9 cellular contexts compared by ENCODE assay signal in the genomic region with DNA sequence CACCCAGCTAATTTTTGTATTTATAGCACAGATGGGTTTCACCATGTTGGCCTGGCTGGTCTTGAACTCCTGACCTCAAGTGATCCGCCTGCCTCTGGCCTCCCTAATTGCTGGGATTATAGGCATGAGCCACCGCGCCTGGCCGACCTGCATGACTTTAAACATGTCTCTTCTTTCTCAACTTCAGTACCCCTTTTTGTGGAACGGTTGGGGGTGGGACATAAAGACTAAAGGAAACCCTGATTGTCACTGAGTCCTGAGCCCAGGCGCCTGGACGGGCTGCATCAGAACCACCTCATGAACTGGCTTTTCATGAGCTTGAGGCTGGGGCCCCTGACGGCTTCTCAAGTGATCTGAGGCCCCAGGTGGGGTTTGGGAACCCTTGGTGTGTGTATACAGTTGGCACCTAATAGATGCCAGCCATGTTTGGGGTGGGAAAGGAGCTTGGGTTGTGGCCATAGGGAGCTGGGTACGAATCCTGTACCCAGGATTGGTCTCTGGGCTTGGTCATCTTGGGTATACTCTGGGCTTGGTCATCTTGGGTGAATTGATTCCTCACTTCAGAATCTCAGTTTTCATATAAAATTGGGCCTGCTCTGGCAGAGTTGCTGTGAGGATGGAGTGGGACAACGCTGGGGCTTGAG. TPM values are rescaled to one million over a fixed set of nuclear protein-coding genes. Genes with fewer than 3 reads are reported as not detected.
DNase-seq lines count a peak whose midpoint lies in the region; ATAC-seq and TF ChIP-seq lines count a peak whose summit lies in the region.
"Had no signal": no experiment of that assay in that cellular context is flagged by ENCODE, and none has a peak within 500 bp of the region (broad histone marks: within the 10 kb centered on the region; RNA-seq: fewer than 3 reads in every experiment).

No MANE protein-coding gene starts in this region.

- no peak for ATAC-seq in CD4-positive, alpha-beta T cell (ENCODE audit: poor library complexity)
- ATAC-seq in activated naive CD8-positive, alpha-beta T cell treated with anti-CD3 and anti-CD28 coated beads, Interleukin-2, amount 10 ng/mL, durations not matched to agents 7 days and 5 days (ENCODE audit: low read depth), result no peak
- ATAC-seq in natural killer cell (no peak), left colon (no peak)

- H3K27me3 ChIP-seq in CD4-positive, alpha-beta T cell (ENCODE audit: control insufficient read depth, insufficient read depth, low read length), result no peaks in the 10 kb centered on the region

- TF ChIP-seq CTCF in CD4-positive, alpha-beta T cell (IDR thresholded peaks at IDR 0.05), result no peak
- TF ChIP-seq CTCF in HFFc6 (IDR thresholded peaks at IDR 0.05) (no peak), natural killer cell (IDR thresholded peaks at IDR 0.05) (no peak)

- H3K9me3 Mint-ChIP-seq in CD4-positive, alpha-beta T cell, result no peaks in the 10 kb centered on the region
- H3K9me3 Mint-ChIP-seq in HFFc6, result no peaks in the 10 kb centered on the region
- no peaks in the 10 kb centered on the region for H3K9me3 Mint-ChIP-seq in activated naive CD8-positive, alpha-beta T cell treated with anti-CD3 and anti-CD28 coated beads, Interleukin-2, amount 10 ng/mL, durations not matched to agents 7 days and 5 days
- no peaks in the 10 kb centered on the region for H3K9me3 Mint-ChIP-seq in natural killer cell

- peak overlapping the region; percentile 95 for H3K4me3 Mint-ChIP-seq in CD4-positive, alpha-beta T cell
- H3K4me3 Mint-ChIP-seq in HFFc6 (no peak overlapping the region), natural killer cell (peak overlapping the region; percentile 90)
- peak overlapping the region; percentile 94 for H3K4me3 Mint-ChIP-seq in activated naive CD8-positive, alpha-beta T cell treated with anti-CD3 and anti-CD28 coated beads, Interleukin-2, amount 10 ng/mL, durations not matched to agents 7 days and 5 days

- H3K9me3 ChIP-seq in CD4-positive, alpha-beta T cell (ENCODE audit: control insufficient read depth, low read length), result no peaks in the 10 kb centered on the region

- H3K27ac Mint-ChIP-seq in CD4-positive, alpha-beta T cell, result peak overlapping the region; percentile 96
- H3K27ac Mint-ChIP-seq in HFFc6 (0 out of 2 replicates have a peak overlapping the region, but pooled peaks have one; percentile 29), natural killer cell (peak overlapping the region; percentile 94 to 99)
- H3K27ac Mint-ChIP-seq in activated naive CD8-positive, alpha-beta T cell treated with anti-CD3 and anti-CD28 coated beads, Interleukin-2, amount 10 ng/mL, durations not matched to agents 7 days and 5 days, result peak overlapping the region; percentile 83

- H3K4me1 Mint-ChIP-seq in CD4-positive, alpha-beta T cell (ENCODE audit: low read depth), result peaks cover 63% of the 10 kb centered on the region
- peaks cover 27% of the 10 kb centered on the region for H3K4me1 Mint-ChIP-seq in HFFc6 (ENCODE audit: low read depth)
- H3K4me1 Mint-ChIP-seq in activated naive CD8-positive, alpha-beta T cell treated with anti-CD3 and anti-CD28 coated beads, Interleukin-2, amount 10 ng/mL, durations not matched to agents 7 days and 5 days, result peaks cover 54% of the 10 kb centered on the region
- peaks cover 71 to 85% of the 10 kb centered on the region in 2 donors for H3K4me1 Mint-ChIP-seq in natural killer cell

- in situ Hi-C loops in ACHN (cut with HindIII; ENCODE audit: low pct_ligation_motif_present, low pct_unique_long_range_greater_than_20kb, low sequenced_read_pairs), result no loop called here

- H3K27me3 Mint-ChIP-seq in CD4-positive, alpha-beta T cell, result no peaks in the 10 kb centered on the region
- H3K27me3 Mint-ChIP-seq in HFFc6 (ENCODE audit: insufficient read depth) (peaks cover 2% of the 10 kb centered on the region), natural killer cell (ENCODE audit: low read depth in 2 of 2) (no peaks in the 10 kb centered on the region)
- H3K27me3 Mint-ChIP-seq in activated naive CD8-positive, alpha-beta T cell treated with anti-CD3 and anti-CD28 coated beads, Interleukin-2, amount 10 ng/mL, durations not matched to agents 7 days and 5 days, result no peaks in the 10 kb centered on the region

- H3K36me3 Mint-ChIP-seq in CD4-positive, alpha-beta T cell (ENCODE audit: low read depth), result peaks cover 62% of the 10 kb centered on the region
- no peaks in the 10 kb centered on the region; the same call in 1 of the 2 replicates for H3K36me3 Mint-ChIP-seq in HFFc6 (ENCODE audit: low read depth)
- H3K36me3 Mint-ChIP-seq in activated naive CD8-positive, alpha-beta T cell treated with anti-CD3 and anti-CD28 coated beads, Interleukin-2, amount 10 ng/mL, durations not matched to agents 7 days and 5 days, result peaks cover 25% of the 10 kb centered on the region
- H3K36me3 Mint-ChIP-seq in natural killer cell, result no peaks in the 10 kb centered on the region

- peak overlapping the region; percentile 92 for H3K27ac ChIP-seq in CD4-positive, alpha-beta T cell (ENCODE audit: low read depth, low read length)

- no peak for DNase-seq in CD4-positive, alpha-beta T cell
- DNase-seq in HFFc6, result no peak
- DNase-seq in activated naive CD8-positive, alpha-beta T cell treated with anti-CD3 and anti-CD28 coated beads, Interleukin-2, amount 10 ng/mL, durations not matched to agents 7 days and 5 days, result no peak
- no peak for DNase-seq in natural killer cell
- DNase-seq in ACHN, result no peak
- DNase-seq in NCI-H345 treated with DMSO at 0.1 percent for 48 hours (lab: John Stamatoyannopoulos, UW; ENCODE audit: unreplicated experiment), result no peak
- DNase-seq in left colon, result no peak
- DNase-seq in NCI-H128 (lab: John Stamatoyannopoulos, UW; ENCODE audit: unreplicated experiment), result no peak

- POLR2A ChIA-PET in CD4-positive, alpha-beta T cell (lab: Charles Lee), result interaction anchor here (0.8 to 12.6 kb wide), 6 partner anchors 14 to 77 kb away, joined by 4 to 661 read pairs (median 107); partner anchors contain the start of genes F12, LMAN2, PDLIM7 and PRR7
- POLR2A ChIA-PET in activated naive CD8-positive, alpha-beta T cell treated with anti-CD3 and anti-CD28 coated beads, Interleukin-2, amount 10 ng/mL, durations not matched to agents 7 days and 5 days (lab: Charles Lee), result interaction anchor here (0.6 to 10.7 kb wide), 13 partner anchors 9 to 1942 kb away, joined by 3 to 312 read pairs (median 5); partner anchors contain the start of genes F12, LMAN2, PRR7 and RNF44

- CTCF ChIA-PET in CD4-positive, alpha-beta T cell (lab: Charles Lee), result interaction anchor here (1.6 to 9.3 kb wide), 5 partner anchors 17 to 39 kb away, joined by 3 to 82 read pairs (median 11); no protein-coding TSS in a partner anchor

- intact Hi-C loops in CD4-positive, alpha-beta T cell (cut with DNase I, micrococcal nuclease), result loop anchor here in 1 of 2 experiments (1.0 kb wide), 1 partner anchor 38 kb away; no protein-coding TSS in a partner anchor
- intact Hi-C loops in natural killer cell (cut with micrococcal nuclease), result loop anchor here (1.0 kb wide), 1 partner anchor 18 kb away; the partner anchor contains the start of gene PRR7
- intact Hi-C loops in left colon (cut with DNase I, micrococcal nuclease), result no loop called here

RNA-seq across cellular contexts. Expression of gene GRK6, which starts 2.2 kb away (rescaled TPM):
- total RNA-seq in CD4-positive, alpha-beta T cell, result 100 to 1,000 TPM; 186 to 192 TPM
- total RNA-seq in HFFc6 (2021; fragmentation: NEBNext Ultra II Directional; extraction: Animal tissue kit (Norgen Biotek cat#: 25700)), result 10 to 100 TPM; 25.8 to 30.7 (median 28.0) TPM
- total RNA-seq in activated naive CD8-positive, alpha-beta T cell treated with anti-CD3 and anti-CD28 coated beads, Interleukin-2, amount 10 ng/mL, durations not matched to agents 7 days and 5 days, result 100 to 1,000 TPM; 181 to 186 TPM
- total RNA-seq in natural killer cell, result 100 to 1,000 TPM; 173 to 221 (median 190) TPM
- total RNA-seq in left colon, result 10 to 100 TPM; 34.6 to 43.5 TPM

RNA-seq across cellular contexts. Expression of gene PRR7, which starts 17.9 kb away (rescaled TPM):
- total RNA-seq in CD4-positive, alpha-beta T cell, result 10 to 100 TPM; 23.3 to 23.5 TPM
- total RNA-seq in HFFc6 (2021; fragmentation: NEBNext Ultra II Directional; extraction: Animal tissue kit (Norgen Biotek cat#: 25700)), result 10 to 100 TPM in 4 of 6 experiments, 1 to 10 TPM in 2; 8.9 to 16.9 (median 10.4) TPM
- total RNA-seq in activated naive CD8-positive, alpha-beta T cell treated with anti-CD3 and anti-CD28 coated beads, Interleukin-2, amount 10 ng/mL, durations not matched to agents 7 days and 5 days, result 10 to 100 TPM; 10.0 to 10.6 TPM
- 10 to 100 TPM; 21.6 to 27.9 (median 23.3) TPM for total RNA-seq in natural killer cell
- 1 to 10 TPM; 1.6 to 2.2 TPM for total RNA-seq in left colon

RNA-seq across cellular contexts. Expression of gene F12, which starts 19.3 kb away (rescaled TPM):
- total RNA-seq in CD4-positive, alpha-beta T cell, result under 1 TPM; 0.20 to 0.60 TPM
- 1 to 10 TPM in 1 of 6 experiments, under 1 TPM in 5; 0.63 to 1.2 (median 0.87) TPM for total RNA-seq in HFFc6 (2021; fragmentation: NEBNext Ultra II Directional; extraction: Animal tissue kit (Norgen Biotek cat#: 25700))
- total RNA-seq in activated naive CD8-positive, alpha-beta T cell treated with anti-CD3 and anti-CD28 coated beads, Interleukin-2, amount 10 ng/mL, durations not matched to agents 7 days and 5 days, result 1 to 10 TPM; 2.2 to 2.8 TPM
- total RNA-seq in natural killer cell (1 to 10 TPM in 1 of 3 donors, under 1 TPM in 2; 0.66 to 1.7 (median 0.93) TPM), left colon (10 to 100 TPM in 1 of 2 donors, 1 to 10 TPM in 1; 9.0 to 11.3 TPM)

RNA-seq across cellular contexts. Expression of gene PFN3, which starts 28.2 kb away (rescaled TPM):
- total RNA-seq in CD4-positive, alpha-beta T cell, result not detected
- total RNA-seq in HFFc6 (2021; fragmentation: NEBNext Ultra II Directional; extraction: Animal tissue kit (Norgen Biotek cat#: 25700)), result not detected
- not detected for total RNA-seq in activated naive CD8-positive, alpha-beta T cell treated with anti-CD3 and anti-CD28 coated beads, Interleukin-2, amount 10 ng/mL, durations not matched to agents 7 days and 5 days
- not detected for total RNA-seq in natural killer cell
- total RNA-seq in left colon, result not detected
- total RNA-seq: progenitor cell of endocrine pancreas had no signal

RNA-seq across cellular contexts. Expression of gene SLC34A1, which starts 44.5 kb away (rescaled TPM):
- not detected for total RNA-seq in CD4-positive, alpha-beta T cell
- not detected for total RNA-seq in HFFc6 (2021; fragmentation: NEBNext Ultra II Directional; extraction: Animal tissue kit (Norgen Biotek cat#: 25700))
- total RNA-seq in activated naive CD8-positive, alpha-beta T cell treated with anti-CD3 and anti-CD28 coated beads, Interleukin-2, amount 10 ng/mL, durations not matched to agents 7 days and 5 days, result 1 to 10 TPM; 1.9 to 2.1 TPM
- total RNA-seq in natural killer cell (under 1 TPM; 0.50 to 0.66 (median 0.63) TPM), left colon (not detected)
- total RNA-seq: progenitor cell of endocrine pancreas had no signal

Comparison
In these comparisons a context has a peak if more than half of its experiments do, and no peak if none do; other contexts are left out.
1. H3K27ac Mint-ChIP-seq: peak in every context shown above with its lines; median percentile 96 in natural killer cell; 96 in CD4-positive, alpha-beta T cell; 83 in activated naive CD8-positive, alpha-beta T cell treated with anti-CD3 and anti-CD28 coated beads, Interleukin-2, amount 10 ng/mL, durations not matched to agents 7 days and 5 days; 29 in HFFc6.